ENCODE assay signal across 17 cellular contexts in genomic region chr12:51811203-51811805, GRCh38. TPM values are rescaled to one million over a fixed set of nuclear protein-coding genes. Genes with fewer than 3 reads are reported as not detected.
DNase-seq lines count a peak whose midpoint lies in the region; ATAC-seq and TF ChIP-seq lines count a peak whose summit lies in the region.
"Had no signal": no experiment of that assay in that cellular context is flagged by ENCODE, and none has a peak within 500 bp of the region (broad histone marks: within the 10 kb centered on the region; RNA-seq: fewer than 3 reads in every experiment).

No MANE protein-coding gene starts in this region.

- H3K4me1 ChIP-seq in Peyer's patch, result peaks cover 0 to 6% (median 0%) of the 10 kb centered on the region in 4 donors
- H3K4me1 ChIP-seq: SJCRH30 had no signal

- peak; percentile 18 for DNase-seq in NCI-H2029 (lab: John Stamatoyannopoulos, UW)
- DNase-seq in NCI-H2029 treated with DMSO at 0.1 percent for 48 hours (lab: John Stamatoyannopoulos, UW), result no peak
- DNase-seq in H7, result peak; percentile 31
- no peak for DNase-seq in T-helper 17 cell
- DNase-seq in neural crest cell (ENCODE audit: low read depth, low spot score), result no peak
- no peak for DNase-seq in Peyer's patch
- no peak for DNase-seq in LoVo (ENCODE audit: low spot score)
- DNase-seq: Caco-2, DND-41, GF-D8, MV-4-11, NCI-H1417 treated with DMSO at 0.1 percent for 48 hours, NCI-H2081 treated with DMSO at 0.1 percent for 48 hours, NCI-H345, NCI-H748 treated with DMSO at 0.1 percent for 48 hours, SJCRH30 had no signal

- no peak for TF ChIP-seq CTCF in neural crest cell (conservative IDR thresholded peaks at IDR 0.05)
- TF ChIP-seq CTCF in Peyer's patch (IDR thresholded peaks at IDR 0.05), result no peak

- no peak for TF ChIP-seq POLR2A in Peyer's patch (IDR thresholded peaks at IDR 0.05)

- peaks cover 2% of the 10 kb centered on the region for H3K36me3 Mint-ChIP-seq in T-helper 17 cell (ENCODE audit: low read depth)
- peaks cover 9% of the 10 kb centered on the region for H3K36me3 Mint-ChIP-seq in neural crest cell (ENCODE audit: low read depth)

- H3K9me3 Mint-ChIP-seq in neural crest cell, result no peaks in the 10 kb centered on the region

- peaks cover 12% of the 10 kb centered on the region for H3K4me1 Mint-ChIP-seq in T-helper 17 cell
- H3K4me1 Mint-ChIP-seq in neural crest cell, result peaks cover 26% of the 10 kb centered on the region

- no peak overlapping the region for H3K4me3 ChIP-seq in H7 (ENCODE audit: insufficient read depth, low read depth, low read length)
- no peak overlapping the region for H3K4me3 ChIP-seq in Peyer's patch
- H3K4me3 ChIP-seq: SJCRH30 had no signal

- no peak for ATAC-seq in T-helper 17 cell
- no peak for ATAC-seq in GM21723 (IDR thresholded peaks at IDR 0.05; ENCODE audit: unreplicated experiment)

- peaks cover 20% of the 10 kb centered on the region for H3K27me3 ChIP-seq in H7 (ENCODE audit: control insufficient read depth, insufficient read depth, low read length)
- H3K27me3 ChIP-seq in Peyer's patch, result no peaks in the 10 kb centered on the region

- H3K4me3 Mint-ChIP-seq in T-helper 17 cell, result no peak overlapping the region
- H3K4me3 Mint-ChIP-seq in neural crest cell, result peak overlapping the region; percentile 58

- peaks cover 33% of the 10 kb centered on the region for H3K27me3 Mint-ChIP-seq in T-helper 17 cell
- H3K27me3 Mint-ChIP-seq in neural crest cell (ENCODE audit: low read depth), result peaks cover 18% of the 10 kb centered on the region

- H3K27ac Mint-ChIP-seq in T-helper 17 cell (peak overlapping the region; percentile 37), neural crest cell (ENCODE audit: unreplicated experiment) (peak overlapping the region; percentile 73)

- no peaks in the 10 kb centered on the region for H3K9me3 ChIP-seq in T-helper 17 cell (ENCODE audit: control insufficient read depth, low read length, poor library complexity, severe bottlenecking)
- no peaks in the 10 kb centered on the region for H3K9me3 ChIP-seq in Peyer's patch
- H3K9me3 ChIP-seq: Caco-2, SJCRH30 had no signal

- H3K27ac ChIP-seq in Peyer's patch, result no peak overlapping the region
- H3K27ac ChIP-seq: SJCRH30 had no signal

- H3K36me3 ChIP-seq in H7 (replicated peaks; ENCODE audit: control insufficient read depth, insufficient read depth, low read length), result no peaks in the 10 kb centered on the region
- no peaks in the 10 kb centered on the region for H3K36me3 ChIP-seq in Peyer's patch
- H3K36me3 ChIP-seq: SJCRH30 had no signal

RNA-seq across cellular contexts. Expression of gene FIGNL2, which starts 37.2 kb away (rescaled TPM):
- total RNA-seq in H7 (2014; rRNA removed; shearing (Covaris generic)), result 5.0 and 5.8 TPM in 2 replicates
- total RNA-seq in T-helper 17 cell (under 1 TPM; 0.42 to 0.76 TPM), neural crest cell (38.0 and 39.7 TPM in 2 replicates), Peyer's patch (under 1 TPM in 1 of 4 donors, not detected in 3; 0.19 TPM)

Comparison
In these comparisons a context has a peak if more than half of its experiments do, and no peak if none do; other contexts are left out.
1. DNase-seq: peak in NCI-H2029 (single experiment) and H7 (single experiment); none in NCI-H2029 treated with DMSO at 0.1 percent for 48 hours (single experiment), T-helper 17 cell (0 of 3), neural crest cell (single experiment), Peyer's patch (0 of 3) and LoVo (single experiment).